ENCODE assay signal across 6 cellular contexts in genomic region chr17:48625502-48626201, GRCh38. TPM values are rescaled to one million over a fixed set of nuclear protein-coding genes. Genes with fewer than 3 reads are reported as not detected.
DNase-seq lines count a peak whose midpoint lies in the region; ATAC-seq and TF ChIP-seq lines count a peak whose summit lies in the region.

No MANE protein-coding gene starts in this region.

- DNase-seq in DMS 273 (lab: John Stamatoyannopoulos, UW; ENCODE audit: unreplicated experiment) (peak; percentile 34), DMS 273 treated with DMSO at 0.1 percent for 48 hours (lab: John Stamatoyannopoulos, UW) (no peak), lower leg skin (ENCODE audit: low spot score in 2 of 2) (no peak), OCI-LY7 (ENCODE audit: low spot score) (no peak)
- no peak for DNase-seq in activated T-cell treated with anti-CD3 and anti-CD28 coated beads, Interleukin-2, amount 50 U/mL, for 4 hours

- H3K79me2 ChIP-seq in OCI-LY7 (ENCODE audit: insufficient read depth, low read depth, low read length): no peaks in the 10 kb centered on the region

- H3K9me3 Mint-ChIP-seq in activated T-cell treated with anti-CD3 and anti-CD28 coated beads, Interleukin-2, amount 50 U/mL, for 4 hours: no peaks in the 10 kb centered on the region

- H3K4me2 ChIP-seq in OCI-LY7 (ENCODE audit: low read length): no peak overlapping the region

- peak overlapping the region; percentile 17 for H3K4me3 ChIP-seq in lower leg skin (ENCODE audit: low read depth, poor library complexity, severe bottlenecking)
- no peak overlapping the region for H3K4me3 ChIP-seq in OCI-LY7 (ENCODE audit: low read depth, low read length, poor library complexity, severe bottlenecking)

- H3K27ac ChIP-seq in OCI-LY7 (ENCODE audit: low read depth, low read length, poor library complexity, severe bottlenecking): no peak overlapping the region

- peaks cover 12% of the 10 kb centered on the region for H3K4me1 Mint-ChIP-seq in activated T-cell treated with anti-CD3 and anti-CD28 coated beads, Interleukin-2, amount 50 U/mL, for 4 hours (ENCODE audit: low read depth)

- no peak for TF ChIP-seq POLR2A in lower leg skin (IDR thresholded peaks at IDR 0.05)

- no peaks in the 10 kb centered on the region for H3K36me3 ChIP-seq in OCI-LY7 (ENCODE audit: insufficient read depth, low read length)

- BruUV-seq in OCI-LY7 (replicated peaks; lab: Mats Ljungman, UMichigan): no TSS peak

- no peak overlapping the region for H2AFZ ChIP-seq in OCI-LY7 (ENCODE audit: low read length)

- H3K4me3 Mint-ChIP-seq in activated T-cell treated with anti-CD3 and anti-CD28 coated beads, Interleukin-2, amount 50 U/mL, for 4 hours: peak overlapping the region; percentile 87

- POLR2A ChIA-PET in OCI-LY7 (lab: Charles Lee): no interaction called here

- H4K20me1 ChIP-seq in OCI-LY7 (ENCODE audit: insufficient read depth, low read length): no peaks in the 10 kb centered on the region

- H3K27me3 Mint-ChIP-seq in activated T-cell treated with anti-CD3 and anti-CD28 coated beads, Interleukin-2, amount 50 U/mL, for 4 hours (ENCODE audit: low read depth): peaks cover 87% of the 10 kb centered on the region

- H3K36me3 Mint-ChIP-seq in activated T-cell treated with anti-CD3 and anti-CD28 coated beads, Interleukin-2, amount 50 U/mL, for 4 hours (ENCODE audit: insufficient read depth): no peaks in the 10 kb centered on the region

- CTCF ChIA-PET in OCI-LY7 (lab: Charles Lee; ENCODE audit: unreplicated experiment): no interaction called here

- ATAC-seq in activated T-cell treated with anti-CD3 and anti-CD28 coated beads, Interleukin-2, amount 50 U/mL, for 4 hours: peak; percentile 78 to 80
- ATAC-seq in GM18873 (IDR thresholded peaks at IDR 0.05; ENCODE audit: low FRiP score, unreplicated experiment): no peak

- no peaks in the 10 kb centered on the region for H3K9me3 ChIP-seq in OCI-LY7 (ENCODE audit: low read length)

- TF ChIP-seq CTCF in lower leg skin (IDR thresholded peaks at IDR 0.05) (no peak), OCI-LY7 (conservative IDR thresholded peaks at IDR 0.05; ENCODE audit: low read length) (no peak)

- intact Hi-C loops in lower leg skin (cut with DNase I; ENCODE audit: low total_unique reads): no loop called here
- intact Hi-C loops in OCI-LY7 (cut with micrococcal nuclease; ENCODE audit: unreplicated experiment): no loop called here

- WGBS in lower leg skin, 2 donors: 1% methylated on average over 46 to 49 of the region's 63 CpGs

- no peaks in the 10 kb centered on the region for H3K9me2 ChIP-seq in OCI-LY7 (ENCODE audit: insufficient read depth, low read length)

- H3K4me1 ChIP-seq in OCI-LY7 (ENCODE audit: insufficient read depth, low read length, poor library complexity, severe bottlenecking): no peaks in the 10 kb centered on the region

RNA-seq across cellular contexts. Expression of gene HOXB9, which starts 0.5 kb away (rescaled TPM):
- 1 to 10 TPM in 2 of 3 donors, under 1 TPM in 1; 0.63 to 1.4 (median 1.2) TPM for total RNA-seq in activated T-cell treated with anti-CD3 and anti-CD28 coated beads, Interleukin-2, amount 50 U/mL, for 4 hours
- under 1 TPM in 2 of 4 donors, not detected in 2; 0.07 to 0.29 TPM for total RNA-seq in lower leg skin
- not detected in 2 replicates for total RNA-seq in OCI-LY7 (2014; rRNA removed; shearing (Covaris generic))
- total RNA-seq in OCI-LY7 (2022): not detected in 2 replicates

RNA-seq across cellular contexts. Expression of gene HOXB8, which starts 10.6 kb away (rescaled TPM):
- under 1 TPM in 2 of 3 donors, not detected in 1; 0.14 to 0.18 TPM for total RNA-seq in activated T-cell treated with anti-CD3 and anti-CD28 coated beads, Interleukin-2, amount 50 U/mL, for 4 hours
- total RNA-seq in lower leg skin: 1 to 10 TPM in 1 of 4 donors, not detected in 3; 1.4 TPM
- total RNA-seq in OCI-LY7 (2014; rRNA removed; shearing (Covaris generic)): not detected in 2 replicates
- total RNA-seq in OCI-LY7 (2022): not detected in 2 replicates

RNA-seq across cellular contexts. Expression of gene HOXB7, which starts 14.8 kb away (rescaled TPM):
- total RNA-seq in activated T-cell treated with anti-CD3 and anti-CD28 coated beads, Interleukin-2, amount 50 U/mL, for 4 hours: under 1 TPM; 0.18 to 0.43 (median 0.38) TPM
- total RNA-seq in lower leg skin: 10 to 100 TPM in 1 of 4 donors, 1 to 10 TPM in 3; 1.3 to 11.5 (median 5.3) TPM
- total RNA-seq in OCI-LY7 (2014; rRNA removed; shearing (Covaris generic)): 6.3 and 9.2 TPM in 2 replicates
- total RNA-seq in OCI-LY7 (2022): 16.3 and 17.0 TPM in 2 replicates

RNA-seq across cellular contexts. Expression of gene HOXB6, which starts 20.9 kb away (rescaled TPM):
- total RNA-seq in activated T-cell treated with anti-CD3 and anti-CD28 coated beads, Interleukin-2, amount 50 U/mL, for 4 hours: under 1 TPM in 2 of 3 donors, not detected in 1; 0.24 to 0.27 TPM
- total RNA-seq in lower leg skin: 1 to 10 TPM in 1 of 4 donors, under 1 TPM in 3; 0.27 to 4.6 (median 0.45) TPM
- total RNA-seq in OCI-LY7 (2014; rRNA removed; shearing (Covaris generic)): 0.41 TPM in 1 of 2 replicates, not detected in the other
- not detected in 2 replicates for total RNA-seq in OCI-LY7 (2022)

RNA-seq across cellular contexts. Expression of gene HOXB5, which starts 32.1 kb away (rescaled TPM):
- total RNA-seq in activated T-cell treated with anti-CD3 and anti-CD28 coated beads, Interleukin-2, amount 50 U/mL, for 4 hours: under 1 TPM in 1 of 3 donors, not detected in 2; 0.08 TPM
- under 1 TPM in 2 of 4 donors, not detected in 2; 0.15 to 0.55 TPM for total RNA-seq in lower leg skin
- total RNA-seq in OCI-LY7 (2014; rRNA removed; shearing (Covaris generic)): not detected in 2 replicates
- total RNA-seq in OCI-LY7 (2022): not detected in 2 replicates
